In genomic region chr19:4375620-4376228, GRCh38 we compare ENCODE assay signal across 1 cellular context.
TF ChIP-seq lines count a peak whose summit lies in the region.

No MANE protein-coding gene starts in this region.

TF ChIP-seq in K562, 482 proteins besides CTCF, POLR2A, EP300 and RAD21 (continued from another document and continues in another):
- TF ChIP-seq, protein P1, sequence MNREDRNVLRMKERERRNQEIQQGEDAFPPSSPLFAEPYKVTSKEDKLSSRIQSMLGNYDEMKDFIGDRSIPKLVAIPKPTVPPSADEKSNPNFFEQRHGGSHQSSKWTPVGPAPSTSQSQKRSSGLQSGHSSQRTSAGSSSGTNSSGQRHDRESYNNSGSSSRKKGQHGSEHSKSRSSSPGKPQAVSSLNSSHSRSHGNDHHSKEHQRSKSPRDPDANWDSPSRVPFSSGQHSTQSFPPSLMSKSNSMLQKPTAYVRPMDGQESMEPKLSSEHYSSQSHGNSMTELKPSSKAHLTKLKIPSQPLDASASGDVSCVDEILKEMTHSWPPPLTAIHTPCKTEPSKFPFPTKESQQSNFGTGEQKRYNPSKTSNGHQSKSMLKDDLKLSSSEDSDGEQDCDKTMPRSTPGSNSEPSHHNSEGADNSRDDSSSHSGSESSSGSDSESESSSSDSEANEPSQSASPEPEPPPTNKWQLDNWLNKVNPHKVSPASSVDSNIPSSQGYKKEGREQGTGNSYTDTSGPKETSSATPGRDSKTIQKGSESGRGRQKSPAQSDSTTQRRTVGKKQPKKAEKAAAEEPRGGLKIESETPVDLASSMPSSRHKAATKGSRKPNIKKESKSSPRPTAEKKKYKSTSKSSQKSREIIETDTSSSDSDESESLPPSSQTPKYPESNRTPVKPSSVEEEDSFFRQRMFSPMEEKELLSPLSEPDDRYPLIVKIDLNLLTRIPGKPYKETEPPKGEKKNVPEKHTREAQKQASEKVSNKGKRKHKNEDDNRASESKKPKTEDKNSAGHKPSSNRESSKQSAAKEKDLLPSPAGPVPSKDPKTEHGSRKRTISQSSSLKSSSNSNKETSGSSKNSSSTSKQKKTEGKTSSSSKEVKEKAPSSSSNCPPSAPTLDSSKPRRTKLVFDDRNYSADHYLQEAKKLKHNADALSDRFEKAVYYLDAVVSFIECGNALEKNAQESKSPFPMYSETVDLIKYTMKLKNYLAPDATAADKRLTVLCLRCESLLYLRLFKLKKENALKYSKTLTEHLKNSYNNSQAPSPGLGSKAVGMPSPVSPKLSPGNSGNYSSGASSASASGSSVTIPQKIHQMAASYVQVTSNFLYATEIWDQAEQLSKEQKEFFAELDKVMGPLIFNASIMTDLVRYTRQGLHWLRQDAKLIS (CRISPR knock-in tag; IDR thresholded peaks at IDR 0.05): peak; percentile 21; the same call in 1 of the 2 replicates
- no peak for TF ChIP-seq ZNF121 (CRISPR knock-in tag; conservative IDR thresholded peaks at IDR 0.05)
- no peak for TF ChIP-seq SETDB1 (IDR thresholded peaks at IDR 0.05; ENCODE audit: low read length)
- TF ChIP-seq DMBX1 (CRISPR knock-in tag; IDR thresholded peaks at IDR 0.05; ENCODE audit: borderline replicate concordance): no peak
- TF ChIP-seq ZKSCAN8 (CRISPR knock-in tag; IDR thresholded peaks at IDR 0.05): no peak
- no peak for TF ChIP-seq GTF3C2 (IDR thresholded peaks at IDR 0.05; ENCODE audit: borderline replicate concordance, extremely low read depth, insufficient read length)
- no peak for TF ChIP-seq ZNF239 (CRISPR knock-in tag; IDR thresholded peaks at IDR 0.05)
- TF ChIP-seq TRIM28 (IDR thresholded peaks at IDR 0.05): no peak
- no peak for TF ChIP-seq GABPB2 (CRISPR knock-in tag; conservative IDR thresholded peaks at IDR 0.05)
- TF ChIP-seq RBM17 (IDR thresholded peaks at IDR 0.05; ENCODE audit: borderline replicate concordance, low read depth, low read length): no peak
- no peak for TF ChIP-seq RBM14 (IDR thresholded peaks at IDR 0.05; ENCODE audit: borderline replicate concordance, insufficient read depth, low read depth, low read length)
- peak in 1 of 2 experiments; percentile 64; a peak in 2 of 4 replicates for TF ChIP-seq HDAC1 (IDR thresholded peaks at IDR 0.05)
- TF ChIP-seq GTF2F1 (IDR thresholded peaks at IDR 0.05; ENCODE audit: low read depth, low read length): no peak
- no peak for TF ChIP-seq GTF2A2 (tag; IDR thresholded peaks at IDR 0.05)
- peak; percentile 50; the same call in 1 of the 2 replicates for TF ChIP-seq LEF1 (IDR thresholded peaks at IDR 0.05)
- peak; percentile 93 for TF ChIP-seq CBFA2T3 (IDR thresholded peaks at IDR 0.05)
- TF ChIP-seq MTA2 (IDR thresholded peaks at IDR 0.05; ENCODE audit: low read depth): peak; percentile 85
- 0 out of 2 replicates have a peak, but pooled peaks have one; percentile 16 for TF ChIP-seq ZNF263 (CRISPR knock-in tag; IDR thresholded peaks at IDR 0.05; ENCODE audit: borderline replicate concordance)
- no peak for TF ChIP-seq ZFP30 (CRISPR knock-in tag; IDR thresholded peaks at IDR 0.05; ENCODE audit: borderline replicate concordance)
- TF ChIP-seq SMAD1 (IDR thresholded peaks at IDR 0.05; ENCODE audit: low read depth, low read length, partially characterized antibody): peak; percentile 16
- TF ChIP-seq, protein P2, sequence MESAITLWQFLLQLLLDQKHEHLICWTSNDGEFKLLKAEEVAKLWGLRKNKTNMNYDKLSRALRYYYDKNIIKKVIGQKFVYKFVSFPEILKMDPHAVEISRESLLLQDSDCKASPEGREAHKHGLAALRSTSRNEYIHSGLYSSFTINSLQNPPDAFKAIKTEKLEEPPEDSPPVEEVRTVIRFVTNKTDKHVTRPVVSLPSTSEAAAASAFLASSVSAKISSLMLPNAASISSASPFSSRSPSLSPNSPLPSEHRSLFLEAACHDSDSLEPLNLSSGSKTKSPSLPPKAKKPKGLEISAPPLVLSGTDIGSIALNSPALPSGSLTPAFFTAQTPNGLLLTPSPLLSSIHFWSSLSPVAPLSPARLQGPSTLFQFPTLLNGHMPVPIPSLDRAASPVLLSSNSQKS (CRISPR knock-in tag; IDR thresholded peaks at IDR 0.05): no peak
- TF ChIP-seq WHSC1 (IDR thresholded peaks at IDR 0.05; ENCODE audit: low read length): no peak
- peak; percentile 88 for TF ChIP-seq TEAD4 (IDR thresholded peaks at IDR 0.05; ENCODE audit: low read length)
- no peak for TF ChIP-seq TEAD4 (CRISPR knock-in tag; IDR thresholded peaks at IDR 0.05; ENCODE audit: borderline replicate concordance)
- no peak for TF ChIP-seq ZNF668 (CRISPR knock-in tag; IDR thresholded peaks at IDR 0.05)
- TF ChIP-seq KLF1 (tag; IDR thresholded peaks at IDR 0.05): no peak
- TF ChIP-seq MTA3 (IDR thresholded peaks at IDR 0.05; ENCODE audit: borderline replicate concordance): peak; percentile 48
- peak; percentile 77; the same call in 1 of the 2 replicates for TF ChIP-seq ZNF384 (IDR thresholded peaks at IDR 0.05; ENCODE audit: low read depth, low read length)
- TF ChIP-seq, protein P3, sequence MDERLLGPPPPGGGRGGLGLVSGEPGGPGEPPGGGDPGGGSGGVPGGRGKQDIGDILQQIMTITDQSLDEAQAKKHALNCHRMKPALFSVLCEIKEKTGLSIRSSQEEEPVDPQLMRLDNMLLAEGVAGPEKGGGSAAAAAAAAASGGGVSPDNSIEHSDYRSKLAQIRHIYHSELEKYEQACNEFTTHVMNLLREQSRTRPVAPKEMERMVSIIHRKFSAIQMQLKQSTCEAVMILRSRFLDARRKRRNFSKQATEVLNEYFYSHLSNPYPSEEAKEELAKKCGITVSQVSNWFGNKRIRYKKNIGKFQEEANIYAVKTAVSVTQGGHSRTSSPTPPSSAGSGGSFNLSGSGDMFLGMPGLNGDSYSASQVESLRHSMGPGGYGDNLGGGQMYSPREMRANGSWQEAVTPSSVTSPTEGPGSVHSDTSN (CRISPR knock-in tag; IDR thresholded peaks at IDR 0.05; ENCODE audit: low read depth): no peak
- TF ChIP-seq, protein P3 (tag; conservative IDR thresholded peaks at IDR 0.05; ENCODE audit: low read depth): peak; percentile 42; the same call in 1 of the 2 replicates
- TF ChIP-seq ZNF766 (CRISPR knock-in tag; conservative IDR thresholded peaks at IDR 0.05): peak; percentile 30; the same call in 1 of the 2 replicates
- no peak for TF ChIP-seq RFX5 (IDR thresholded peaks at IDR 0.05; ENCODE audit: low read depth, low read length)
- no peak for TF ChIP-seq CCNT2 (IDR thresholded peaks at IDR 0.05; ENCODE audit: borderline replicate concordance, extremely low read depth, insufficient read length, low read depth, low read length)
- TF ChIP-seq E2F3 (CRISPR knock-in tag; IDR thresholded peaks at IDR 0.05): no peak
- TF ChIP-seq KLF10 (CRISPR knock-in tag; IDR thresholded peaks at IDR 0.05): no peak
- TF ChIP-seq ZNF583 (CRISPR knock-in tag; IDR thresholded peaks at IDR 0.05): no peak
- TF ChIP-seq, protein P4, sequence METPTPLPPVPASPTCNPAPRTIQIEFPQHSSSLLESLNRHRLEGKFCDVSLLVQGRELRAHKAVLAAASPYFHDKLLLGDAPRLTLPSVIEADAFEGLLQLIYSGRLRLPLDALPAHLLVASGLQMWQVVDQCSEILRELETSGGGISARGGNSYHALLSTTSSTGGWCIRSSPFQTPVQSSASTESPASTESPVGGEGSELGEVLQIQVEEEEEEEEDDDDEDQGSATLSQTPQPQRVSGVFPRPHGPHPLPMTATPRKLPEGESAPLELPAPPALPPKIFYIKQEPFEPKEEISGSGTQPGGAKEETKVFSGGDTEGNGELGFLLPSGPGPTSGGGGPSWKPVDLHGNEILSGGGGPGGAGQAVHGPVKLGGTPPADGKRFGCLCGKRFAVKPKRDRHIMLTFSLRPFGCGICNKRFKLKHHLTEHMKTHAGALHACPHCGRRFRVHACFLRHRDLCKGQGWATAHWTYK (CRISPR knock-in tag; IDR thresholded peaks at IDR 0.05): no peak
- no peak for TF ChIP-seq HINFP (tag; conservative IDR thresholded peaks at IDR 0.05; ENCODE audit: low read depth)
- TF ChIP-seq DIDO1 (tag; IDR thresholded peaks at IDR 0.05; ENCODE audit: low read depth): no peak
- no peak for TF ChIP-seq ZNF778 (CRISPR knock-in tag; IDR thresholded peaks at IDR 0.05)
- TF ChIP-seq RBM39 (optimal IDR thresholded peaks at IDR 0.05; ENCODE audit: low read depth, low read length): no peak
- TF ChIP-seq FOXJ2 (tag; IDR thresholded peaks at IDR 0.05): no peak
- TF ChIP-seq OTX1 (CRISPR knock-in tag; IDR thresholded peaks at IDR 0.05): no peak
